ENCODE assay signal across 8 cellular contexts in genomic region chr15:23038741-23039150, GRCh38. TPM values are rescaled to one million over a fixed set of nuclear protein-coding genes. Genes with fewer than 3 reads are reported as not detected.
DNase-seq lines count a peak whose midpoint lies in the region; ATAC-seq and TF ChIP-seq lines count a peak whose summit lies in the region.

No MANE protein-coding gene starts in this region.

- ATAC-seq in Right ventricle myocardium inferior: peak; percentile 1

- H3K36me3 ChIP-seq in MM.1S (replicated peaks; ENCODE audit: insufficient read depth, low read length) (no peaks in the 10 kb centered on the region), ascending aorta (peaks cover 15 to 26% of the 10 kb centered on the region in 2 donors), stomach smooth muscle (ENCODE audit: control insufficient read depth in 2 of 2, insufficient read depth in 2 of 2, low read length in 2 of 2) (peaks cover 8 to 11% of the 10 kb centered on the region in 2 donors)

- H3K9me3 Mint-ChIP-seq in HFFc6: no peaks in the 10 kb centered on the region

- peak overlapping the region; percentile 90 for H3K27ac Mint-ChIP-seq in HFFc6

- TF ChIP-seq CTCF in HFFc6 (IDR thresholded peaks at IDR 0.05) (no peak), MM.1S (IDR thresholded peaks at IDR 0.05; ENCODE audit: low read length) (no peak), ascending aorta (IDR thresholded peaks at IDR 0.05) (no peak)

- peaks cover 27% of the 10 kb centered on the region for H3K4me1 Mint-ChIP-seq in HFFc6 (ENCODE audit: low read depth)

- H3K27me3 ChIP-seq in MM.1S (replicated peaks; ENCODE audit: insufficient read depth, low read length) (no peaks in the 10 kb centered on the region), ascending aorta (no peaks in the 10 kb centered on the region), stomach smooth muscle (ENCODE audit: control insufficient read depth in 1 of 2, insufficient read depth in 2 of 2, low read length in 2 of 2) (no peaks in the 10 kb centered on the region)

- H3F3A ChIP-seq in MM.1S (ENCODE audit: insufficient read depth, low read length): no peaks in the 10 kb centered on the region

- peak overlapping the region; percentile 63 for H3K9ac ChIP-seq in MM.1S (ENCODE audit: low read length)
- H3K9ac ChIP-seq in stomach smooth muscle (ENCODE audit: low read length in 2 of 2): peak overlapping the region; percentile 59 to 93

- peak overlapping the region; percentile 11; the same call in 1 of the 2 replicates for H2AFZ ChIP-seq in MM.1S (ENCODE audit: low read length)

- H3K4me1 ChIP-seq in MM.1S (ENCODE audit: low read length) (peaks cover 3% of the 10 kb centered on the region; the same call in 1 of the 2 replicates), ascending aorta (peaks cover 0 to 8% of the 10 kb centered on the region in 2 donors), stomach smooth muscle (ENCODE audit: control insufficient read depth, insufficient read depth, low read length) (peaks cover 9% of the 10 kb centered on the region)

- H3K79me2 ChIP-seq in MM.1S (ENCODE audit: low read length): peaks cover 8% of the 10 kb centered on the region; the same call in 1 of the 2 replicates

- H4K20me1 ChIP-seq in MM.1S (ENCODE audit: insufficient read depth, low read length): no peaks in the 10 kb centered on the region

- H3K9me2 ChIP-seq in MM.1S (replicated peaks; ENCODE audit: insufficient read depth, low read length): no peaks in the 10 kb centered on the region

- intact Hi-C loops in Right ventricle myocardium inferior (cut with DNase I) (loop anchor here (10.0 kb wide), 1 partner anchor 426 kb away; no protein-coding TSS in a partner anchor), cardiac septum (cut with DNase I) (no loop called here), ascending aorta (cut with DNase I) (loop anchor here (1.0 to 10.0 kb wide), 4 partner anchors 58 to 429 kb away; partner anchors contain the start of genes CYFIP1 and NIPA2)

- H3K36me3 Mint-ChIP-seq in HFFc6 (ENCODE audit: low read depth): peaks cover 7% of the 10 kb centered on the region

- peak overlapping the region; percentile 75 for H3K4me2 ChIP-seq in MM.1S (ENCODE audit: low read depth, low read length)

- H3K9me3 ChIP-seq in MM.1S (replicated peaks; ENCODE audit: insufficient read depth, low read length): no peaks in the 10 kb centered on the region
- no peaks in the 10 kb centered on the region for H3K9me3 ChIP-seq in ascending aorta
- no peaks in the 10 kb centered on the region for H3K9me3 ChIP-seq in stomach smooth muscle (ENCODE audit: control insufficient read depth in 2 of 2, low read length in 2 of 2)

- peak overlapping the region; percentile 90 for H3K4me3 Mint-ChIP-seq in HFFc6

- no peak for DNase-seq in Right ventricle myocardium inferior (ENCODE audit: missing footprints)
- no peak for DNase-seq in cardiac septum (ENCODE audit: low spot score)
- DNase-seq in HFFc6: peak; percentile 27
- DNase-seq in MM.1S: no peak
- DNase-seq in ascending aorta (ENCODE audit: low spot score in 2 of 2): no peak
- DNase-seq in iris pigment epithelial cell (ENCODE audit: low read depth): peak; percentile 73
- DNase-seq in DMS153 treated with DMSO at 0.1 percent for 48 hours (lab: John Stamatoyannopoulos, UW; ENCODE audit: unreplicated experiment): no peak

- H3K27me3 Mint-ChIP-seq in HFFc6 (ENCODE audit: insufficient read depth): no peaks in the 10 kb centered on the region; the same call in 1 of the 2 replicates

- H3K27ac ChIP-seq in MM.1S (ENCODE audit: low read length) (peak overlapping the region; percentile 55; the same call in 1 of the 2 replicates), ascending aorta (peak overlapping the region in 1 of 2 donors; percentile 68), stomach smooth muscle (ENCODE audit: low read length) (peak overlapping the region; percentile 41)

- peak overlapping the region; percentile 65 for H3K4me3 ChIP-seq in MM.1S (ENCODE audit: low read length)
- H3K4me3 ChIP-seq in ascending aorta: peak overlapping the region; percentile 75 to 85
- peak overlapping the region; percentile 74 to 88 for H3K4me3 ChIP-seq in stomach smooth muscle (ENCODE audit: low read length in 2 of 2)

RNA-seq across cellular contexts. Expression of gene TUBGCP5, which starts 0.6 kb away (rescaled TPM):
- total RNA-seq in Right ventricle myocardium inferior (11.3 TPM), cardiac septum (11.9 TPM), ascending aorta (17.1 TPM)
- 10 to 100 TPM; 11.7 to 13.8 (median 13.1) TPM for total RNA-seq in HFFc6 (2021; fragmentation: NEBNext Ultra II Directional; extraction: Animal tissue kit (Norgen Biotek cat#: 25700))

RNA-seq across cellular contexts. Expression of gene CYFIP1, which starts 58.6 kb away (rescaled TPM):
- total RNA-seq in Right ventricle myocardium inferior (32.1 TPM), cardiac septum (35.6 TPM), ascending aorta (94.7 TPM)
- total RNA-seq in HFFc6 (2021; fragmentation: NEBNext Ultra II Directional; extraction: Animal tissue kit (Norgen Biotek cat#: 25700)): 100 to 1,000 TPM; 122 to 142 (median 131) TPM

Comparison
In these comparisons a context has a peak if more than half of its experiments do, and no peak if none do; other contexts are left out.
1. DNase-seq: peak in HFFc6 (single experiment) and iris pigment epithelial cell (single experiment); none in Right ventricle myocardium inferior (single experiment), cardiac septum (single experiment), MM.1S (single experiment), ascending aorta (0 of 2) and DMS153 treated with DMSO at 0.1 percent for 48 hours (single experiment).
2. Peak in every context shown above with its lines, with median percentiles within 50 percentile points of each other: H3K4me3 ChIP-seq.